In genomic region chr19:30171795-30172642, GRCh38 we compare ENCODE assay signal across 28 cellular contexts.
"Had no signal": no experiment of that assay in that cellular context is flagged by ENCODE, and none has a peak within 500 bp of the region (broad histone marks: within the 10 kb centered on the region; RNA-seq: fewer than 3 reads in every experiment).

No MANE protein-coding gene starts in this region.

- H3K4me3 ChIP-seq: colonic mucosa, lower lobe of right lung, mucosa of descending colon, right lobe of liver, smooth muscle cell, testis, tibial artery, upper lobe of left lung had no signal

- FAIRE-seq: endometrium, frontal cortex, keratinocyte had no signal

- H3K79me2 ChIP-seq: parathyroid adenoma had no signal

- H3K27me3 Mint-ChIP-seq: dendritic cell treated with granulocyte-macrophage colony-stimulating factor and Interleukin-4, amounts not matched to agents 40 ng/mL and 50 ng/mL, for 4 days; progenitor cell of endocrine pancreas; stimulated activated memory B cell treated with anti-CD40 and anti-IgM and Interleukin-4, amounts not matched to agents 10 μg/mL and 1 μg/mL and 100 μg/mL, for 72 hours had no signal

- H3K4me1 Mint-ChIP-seq: immature natural killer cell; mesothelial cell of epicardium; naive B cell; neural crest cell; stimulated activated memory B cell treated with anti-CD40 and anti-IgM and Interleukin-4, amounts not matched to agents 10 μg/mL and 1 μg/mL and 100 μg/mL, for 72 hours had no signal

- H3K27ac ChIP-seq: colonic mucosa, lower lobe of right lung, parathyroid adenoma, right lobe of liver, testis, tibial artery, upper lobe of left lung had no signal

- H3K4me2 ChIP-seq: smooth muscle cell had no signal

- H3K4me1 ChIP-seq: colonic mucosa, lower lobe of right lung, parathyroid adenoma, right lobe of liver, testis, tibial artery, upper lobe of left lung had no signal

- H3K27me3 ChIP-seq: colonic mucosa, right lobe of liver, testis, tibial artery, upper lobe of left lung had no signal

- DNase-seq: colonic mucosa; effector memory CD4-positive, alpha-beta T cell; erythroblast; hypothalamus; immature natural killer cell; left ventricle myocardium superior; lower lobe of right lung; naive B cell; right lobe of liver; stimulated activated CD4-positive, alpha-beta T cell treated with anti-CD3 and anti-CD28 coated beads, Interleukin-2, amount 100 ng/mL, for 24 hours; stimulated activated CD4-positive, alpha-beta T cell treated with anti-CD3 and anti-CD28 coated beads, Interleukin-4, amount 100 ng/mL, for 4 hours; stimulated activated naive CD8-positive, alpha-beta T cell treated with anti-CD3 and anti-CD28 coated beads, Interleukin-15, Interleukin-2, amounts not matched to agents 100 U/mL and 50 U/mL, for 24 hours; substantia nigra; testis; tibial artery had no signal

- H3K9me3 ChIP-seq: colonic mucosa, lower lobe of right lung, mucosa of descending colon, right lobe of liver, testis, tibial artery, upper lobe of left lung had no signal

- ATAC-seq: left ventricle myocardium superior; lower lobe of right lung; right lobe of liver; stimulated activated memory B cell treated with anti-CD40 and anti-IgM and Interleukin-4, amounts not matched to agents 10 μg/mL and 1 μg/mL and 100 μg/mL, for 72 hours; stimulated activated naive CD8-positive, alpha-beta T cell treated with anti-CD3 and anti-CD28 coated beads, Interleukin-15, Interleukin-2, amounts not matched to agents 100 U/mL and 50 U/mL, for 24 hours had no signal

- H3K4me3 Mint-ChIP-seq: dendritic cell treated with granulocyte-macrophage colony-stimulating factor and Interleukin-4, amounts not matched to agents 40 ng/mL and 50 ng/mL, for 4 days; immature natural killer cell; mesothelial cell of epicardium; naive B cell; natural killer cell treated with Interleukin-12 subunit alpha and Interleukin-12 subunit beta and Interleukin-15 and Interleukin-18, amount 100 ng/mL, for 72 hours; neural crest cell; stimulated activated memory B cell treated with anti-CD40 and anti-IgM and Interleukin-4, amounts not matched to agents 10 μg/mL and 1 μg/mL and 100 μg/mL, for 72 hours had no signal

- H3K36me3 ChIP-seq: colonic mucosa, lower lobe of right lung, right lobe of liver, tibial artery, upper lobe of left lung had no signal

- H3K36me3 Mint-ChIP-seq: immature natural killer cell; mesothelial cell of epicardium; naive B cell; natural killer cell treated with Interleukin-12 subunit alpha and Interleukin-12 subunit beta and Interleukin-15 and Interleukin-18, amount 100 ng/mL, for 72 hours; stimulated activated memory B cell treated with anti-CD40 and anti-IgM and Interleukin-4, amounts not matched to agents 10 μg/mL and 1 μg/mL and 100 μg/mL, for 72 hours had no signal

- H3K27ac Mint-ChIP-seq: dendritic cell treated with granulocyte-macrophage colony-stimulating factor and Interleukin-4, amounts not matched to agents 40 ng/mL and 50 ng/mL, for 4 days; immature natural killer cell; mesothelial cell of epicardium; natural killer cell treated with Interleukin-12 subunit alpha and Interleukin-12 subunit beta and Interleukin-15 and Interleukin-18, amount 100 ng/mL, for 72 hours; progenitor cell of endocrine pancreas; stimulated activated memory B cell treated with anti-CD40 and anti-IgM and Interleukin-4, amounts not matched to agents 10 μg/mL and 1 μg/mL and 100 μg/mL, for 72 hours had no signal

- H2AFZ ChIP-seq: parathyroid adenoma had no signal

- H3K9ac ChIP-seq: parathyroid adenoma had no signal

- H3K9me3 Mint-ChIP-seq: immature natural killer cell; mesothelial cell of epicardium; natural killer cell treated with Interleukin-12 subunit alpha and Interleukin-12 subunit beta and Interleukin-15 and Interleukin-18, amount 100 ng/mL, for 72 hours; neural crest cell had no signal
